ENCODE assay signal across 11 cellular contexts in the genomic region with DNA sequence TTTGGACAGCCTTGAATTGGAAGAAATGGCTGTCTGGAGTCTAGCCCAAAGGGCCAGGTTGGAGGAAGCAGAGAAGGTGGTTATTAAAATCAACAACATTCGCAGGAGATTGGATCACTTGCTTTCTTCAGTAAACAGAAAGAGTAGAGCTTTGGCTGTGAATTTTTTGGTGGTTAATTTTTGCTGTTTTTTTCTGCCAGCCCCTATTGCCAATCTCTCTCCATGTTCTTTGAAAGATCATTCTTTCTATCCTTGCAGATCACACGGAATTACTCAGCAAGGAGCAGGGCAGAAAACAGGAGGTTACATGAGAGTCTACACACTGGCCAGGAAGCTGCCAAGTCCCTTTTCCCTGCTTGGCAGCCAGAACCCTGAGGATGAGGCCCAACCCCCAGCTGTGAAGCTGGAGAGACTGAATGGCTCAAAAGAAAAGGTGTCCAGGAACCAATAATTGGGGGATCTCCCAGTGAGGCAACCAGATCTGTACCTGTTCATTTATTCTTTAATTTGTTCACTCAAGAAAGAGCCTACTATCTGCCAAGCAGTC. TPM values are rescaled to one million over a fixed set of nuclear protein-coding genes. Genes with fewer than 3 reads are reported as not detected.
A peak's percentile ranks its signal among the peaks of the same experiment; 100 is the strongest.
DNase-seq lines count a peak whose midpoint lies in the region; ATAC-seq and TF ChIP-seq lines count a peak whose summit lies in the region.
"Had no signal": no experiment of that assay in that cellular context is flagged by ENCODE, and none has a peak within 500 bp of the region (broad histone marks: within the 10 kb centered on the region; RNA-seq: fewer than 3 reads in every experiment).

No MANE protein-coding gene starts in this region.

- H3K4me3 ChIP-seq in adipocyte (ENCODE audit: low read length) = peak overlapping the region; percentile 53
- H3K4me3 ChIP-seq in subcutaneous abdominal adipose tissue (ENCODE audit: low read depth in 1 of 5, low read length in 5 of 5) = peak overlapping the region in 2 of 5 donors; percentile 7 to 45

- H3K27me3 ChIP-seq in adipocyte (replicated peaks; ENCODE audit: control insufficient read depth, insufficient read depth, low read length) = no peaks in the 10 kb centered on the region
- H3K27me3 ChIP-seq in subcutaneous abdominal adipose tissue (ENCODE audit: control insufficient read depth in 5 of 5, insufficient read depth in 4 of 5, low read length in 5 of 5) = no peaks in the 10 kb centered on the region
- peaks cover 5% of the 10 kb centered on the region for H3K27me3 ChIP-seq in foreskin keratinocyte

- H3K27ac ChIP-seq in subcutaneous abdominal adipose tissue (ENCODE audit: low read depth, low read length) (peak overlapping the region; percentile 89), foreskin keratinocyte (no peak overlapping the region)
- H3K27ac ChIP-seq: 22Rv1 had no signal

- TF ChIP-seq CTCF in foreskin keratinocyte (conservative IDR thresholded peaks at IDR 0.05) = no peak

- peak; percentile 17 for DNase-seq in DMS 273 (lab: John Stamatoyannopoulos, UW; ENCODE audit: unreplicated experiment)
- DNase-seq in DMS 273 treated with DMSO at 0.1 percent for 48 hours (lab: John Stamatoyannopoulos, UW) = no peak
- DNase-seq in adipocyte (ENCODE audit: low read depth) = no peak
- peak; percentile 55 for DNase-seq in kidney tubule cell (ENCODE audit: low spot score)
- no peak for DNase-seq in foreskin keratinocyte
- DNase-seq in NCI-H510A (lab: John Stamatoyannopoulos, UW) = no peak
- no peak for DNase-seq in LoVo (ENCODE audit: low spot score)
- DNase-seq: NCI-H345, retina had no signal

- peaks cover 23% of the 10 kb centered on the region for H3K36me3 ChIP-seq in adipocyte (ENCODE audit: control insufficient read depth, insufficient read depth, low read length, severe bottlenecking)
- peaks cover 4 to 19% (median 13%) of the 10 kb centered on the region in 5 donors for H3K36me3 ChIP-seq in subcutaneous abdominal adipose tissue (ENCODE audit: control insufficient read depth in 5 of 5, insufficient read depth in 5 of 5, low read length in 5 of 5)

- no peak for ATAC-seq in foreskin keratinocyte

- H3K4me1 ChIP-seq in adipocyte (ENCODE audit: control insufficient read depth, insufficient read depth, low read length) = peaks cover 40% of the 10 kb centered on the region
- peaks cover 9 to 46% (median 39%) of the 10 kb centered on the region in 5 donors for H3K4me1 ChIP-seq in subcutaneous abdominal adipose tissue (ENCODE audit: control insufficient read depth in 5 of 5, insufficient read depth in 5 of 5, low read length in 5 of 5)
- no peaks in the 10 kb centered on the region for H3K4me1 ChIP-seq in foreskin keratinocyte

- H3K9ac ChIP-seq in adipocyte (ENCODE audit: low read length) (peak overlapping the region; percentile 76), subcutaneous abdominal adipose tissue (ENCODE audit: low read length in 5 of 5) (peak overlapping the region in 3 of 5 donors; percentile 12 to 44 (median 18))

- H3K9me3 ChIP-seq in adipocyte (ENCODE audit: control insufficient read depth, low read length) (no peaks in the 10 kb centered on the region), subcutaneous abdominal adipose tissue (ENCODE audit: control insufficient read depth in 5 of 5, low read length in 5 of 5) (peaks cover 0 to 6% (median 0%) of the 10 kb centered on the region in 5 donors)

RNA-seq across cellular contexts. Expression of a gene that starts 13.0 kb away (rescaled TPM):
- 1.8 and 4.2 TPM in 2 replicates for total RNA-seq in foreskin keratinocyte
- 3.6 and 6.4 TPM in 2 replicates for polyA plus RNA-seq in foreskin keratinocyte

Comparison
In these comparisons a context has a peak if more than half of its experiments do, and no peak if none do; other contexts are left out.
1. DNase-seq: peak in DMS 273 (single experiment) and kidney tubule cell (single experiment); none in DMS 273 treated with DMSO at 0.1 percent for 48 hours (single experiment), adipocyte (single experiment), foreskin keratinocyte (0 of 2), NCI-H510A (single experiment) and LoVo (single experiment).